Comparison of ENCODE assay signal across 27 cellular contexts in the genomic region with DNA sequence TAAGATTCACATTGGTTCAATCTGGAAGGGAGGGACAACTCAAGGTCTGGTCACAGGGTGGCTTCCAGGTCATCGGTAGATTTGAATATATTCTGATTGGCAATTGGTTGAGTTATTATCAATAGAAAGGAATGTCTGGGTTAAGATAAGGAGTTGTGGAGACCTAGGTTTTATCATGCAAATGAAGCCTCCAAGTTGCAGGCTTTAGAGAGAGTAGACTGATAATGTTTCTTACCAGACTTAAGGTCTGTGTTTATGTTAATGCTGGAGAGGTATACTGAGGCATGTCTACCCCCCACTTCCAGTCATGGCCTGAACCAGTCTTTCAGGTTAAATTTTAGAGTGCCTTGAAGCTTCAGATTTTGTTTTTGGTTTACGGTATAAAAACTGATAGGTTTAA. TPM values are rescaled to one million over a fixed set of nuclear protein-coding genes. Genes with fewer than 3 reads are reported as not detected.
A peak's percentile ranks its signal among the peaks of the same experiment; 100 is the strongest.
DNase-seq lines count a peak whose midpoint lies in the region; ATAC-seq and TF ChIP-seq lines count a peak whose summit lies in the region.
"Had no signal": no experiment of that assay in that cellular context is flagged by ENCODE, and none has a peak within 500 bp of the region (broad histone marks: within the 10 kb centered on the region; RNA-seq: fewer than 3 reads in every experiment).

No MANE protein-coding gene starts in this region.

- H3K27ac Mint-ChIP-seq in GM23338 = peak overlapping the region; percentile 87
- H3K27ac Mint-ChIP-seq in endodermal cell = peak overlapping the region; percentile 64
- peak overlapping the region; percentile 23 for H3K27ac Mint-ChIP-seq in progenitor cell of endocrine pancreas

- H3K4me1 ChIP-seq in GM23338 (ENCODE audit: insufficient read depth) = peaks cover 61% of the 10 kb centered on the region
- H3K4me1 ChIP-seq in endodermal cell (ENCODE audit: control insufficient read depth, insufficient read depth, low read length) = peaks cover 10% of the 10 kb centered on the region

- H3K9me3 ChIP-seq in endodermal cell (ENCODE audit: control insufficient read depth, low read length) = peaks cover 17% of the 10 kb centered on the region
- H3K9me3 ChIP-seq: Peyer's patch had no signal

- ATAC-seq in GM23338 (peak; percentile 59), GM21526 (IDR thresholded peaks at IDR 0.05; ENCODE audit: low FRiP score, unreplicated experiment) (no peak)
- ATAC-seq: A549, GM12878 had no signal

- H3K4me3 ChIP-seq in GM23338 (no peak overlapping the region), endodermal cell (ENCODE audit: low read length) (no peak overlapping the region)
- H3K4me3 ChIP-seq: A549, GM12878, Peyer's patch, SK-N-MC had no signal

- TF ChIP-seq CTCF in GM23338 (conservative IDR thresholded peaks at IDR 0.05; ENCODE audit: low read depth in 2 of 2) (no peak), VCaP (conservative IDR thresholded peaks at IDR 0.05) (no peak), endodermal cell (conservative IDR thresholded peaks at IDR 0.05) (no peak), progenitor cell of endocrine pancreas (IDR thresholded peaks at IDR 0.05; ENCODE audit: unreplicated experiment) (no peak)

- H3K27me3 Mint-ChIP-seq in GM23338 (ENCODE audit: insufficient read depth, low read depth, poor library complexity) (peaks cover 1% of the 10 kb centered on the region), endodermal cell (ENCODE audit: insufficient read depth) (no peaks in the 10 kb centered on the region), progenitor cell of endocrine pancreas (no peaks in the 10 kb centered on the region)
- H3K27me3 Mint-ChIP-seq: CD8-positive, alpha-beta memory T cell had no signal

- H3K36me3 ChIP-seq in GM23338 (ENCODE audit: insufficient read depth) (no peaks in the 10 kb centered on the region), endodermal cell (ENCODE audit: control insufficient read depth, insufficient read depth, low read length) (no peaks in the 10 kb centered on the region)
- H3K36me3 ChIP-seq: Peyer's patch had no signal

- no peaks in the 10 kb centered on the region for H3F3A ChIP-seq in GM23338 (replicated peaks; ENCODE audit: low read depth)

- DNase-seq in GM23338 (ENCODE audit: low spot score) (peak; percentile 51), endodermal cell (no peak), progenitor cell of endocrine pancreas (ENCODE audit: low spot score, unreplicated experiment) (no peak), NCI-H524 (lab: John Stamatoyannopoulos, UW) (no peak), NOMO-1 (lab: John Stamatoyannopoulos, UW; ENCODE audit: unreplicated experiment in 2 of 2) (no peak)
- DNase-seq: AML-193; C1 segment of cervical spinal cord; CD8-positive, alpha-beta memory T cell; DMS 273 treated with DMSO at 0.1 percent for 48 hours; DMS79; EL; GDM1; IMR-90; MM.1S; NCI-H1417; NCI-H1694; NCI-H2029 treated with DMSO at 0.1 percent for 48 hours; NCI-H446 treated with DMSO at 0.1 percent for 48 hours; NCI-H69; Peyer's patch; SIG-M5 had no signal

- no peaks in the 10 kb centered on the region for H3K9me2 ChIP-seq in GM23338 (ENCODE audit: insufficient read depth)

- H3K9me3 Mint-ChIP-seq in GM23338 (peaks cover 17% of the 10 kb centered on the region), endodermal cell (peaks cover 21% of the 10 kb centered on the region), progenitor cell of endocrine pancreas (ENCODE audit: low read depth) (peaks cover 35% of the 10 kb centered on the region)

- peaks cover 100% of the 10 kb centered on the region for H3K79me2 ChIP-seq in GM23338 (replicated peaks; ENCODE audit: insufficient read depth)

- no peak overlapping the region for H3K9ac ChIP-seq in endodermal cell (ENCODE audit: extremely low read depth, low read length, poor library complexity, severe bottlenecking)
- H3K9ac ChIP-seq: KMS-11 had no signal

- no peaks in the 10 kb centered on the region for H3K27me3 ChIP-seq in GM23338 (ENCODE audit: insufficient read depth)
- H3K27me3 ChIP-seq in endodermal cell (ENCODE audit: control insufficient read depth, insufficient read depth, low read length, poor library complexity, severe bottlenecking) = no peaks in the 10 kb centered on the region
- H3K27me3 ChIP-seq: Peyer's patch had no signal

- peak overlapping the region; percentile 7 for H3K4me2 ChIP-seq in GM23338
- H3K4me2 ChIP-seq: A549, KMS-11 had no signal

- peak overlapping the region; percentile 36; the same call in 2 of the 3 replicates for H3K4me3 Mint-ChIP-seq in GM23338
- H3K4me3 Mint-ChIP-seq in endodermal cell = no peak overlapping the region
- H3K4me3 Mint-ChIP-seq in progenitor cell of endocrine pancreas (ENCODE audit: low read depth) = no peak overlapping the region

- WGBS in endodermal cell (ENCODE audit: insufficient coverage in 1 of 2, insufficient read length in 1 of 2), 2 experiments = 80 to 87% methylated on average over 2 of the region's 2 CpGs

- H3K36me3 Mint-ChIP-seq in GM23338 (ENCODE audit: low read depth) (peaks cover 29% of the 10 kb centered on the region), endodermal cell (ENCODE audit: low read depth) (peaks cover 29% of the 10 kb centered on the region), progenitor cell of endocrine pancreas (ENCODE audit: insufficient read depth) (peaks cover 29% of the 10 kb centered on the region)

- H2AFZ ChIP-seq in GM23338 = no peak overlapping the region

- H3K4me1 Mint-ChIP-seq in GM23338 = peaks cover 70% of the 10 kb centered on the region
- peaks cover 42% of the 10 kb centered on the region for H3K4me1 Mint-ChIP-seq in endodermal cell
- peaks cover 31% of the 10 kb centered on the region for H3K4me1 Mint-ChIP-seq in progenitor cell of endocrine pancreas (ENCODE audit: low read depth)

- H4K20me1 ChIP-seq in GM23338 (replicated peaks; ENCODE audit: insufficient read depth) = peaks cover 17% of the 10 kb centered on the region; the same call in 1 of the 2 replicates

- H3K27ac ChIP-seq in GM23338 (ENCODE audit: low read depth) (0 out of 2 replicates have a peak overlapping the region, but pooled peaks have one; percentile 42), VCaP (peak overlapping the region; percentile 24), endodermal cell (ENCODE audit: low read depth, low read length) (no peak overlapping the region)
- H3K27ac ChIP-seq: A549, KMS-11, Peyer's patch had no signal

TF ChIP-seq in GM23338, 12 proteins besides CTCF, POLR2A, EP300 and RAD21:
- TF ChIP-seq EZH2 (IDR thresholded peaks at IDR 0.05; ENCODE audit: low read depth, unreplicated experiment) (no peak), ZNF114 (CRISPR knock-in tag; IDR thresholded peaks at IDR 0.05) (no peak), ETS1 (IDR thresholded peaks at IDR 0.05) (no peak)

RNA-seq across cellular contexts. Expression of gene USP25, which starts 29.7 kb away (rescaled TPM):
- 49.2 and 69.3 TPM in 2 replicates for total RNA-seq in GM23338 (2014; rRNA removed; shearing (Covaris generic))
- polyA plus RNA-seq in GM23338 (2016; fragmentation: Nextera tagmentation; extraction: Ambion mirVana) = 11.8 and 14.2 TPM in 2 replicates
- total RNA-seq in endodermal cell = 10 to 100 TPM; 31.4 to 34.9 TPM
- 23.5 TPM for polyA plus RNA-seq in endodermal cell (2013, experiment 1 of 2)
- 23.4 TPM for polyA plus RNA-seq in endodermal cell (2013, experiment 2 of 2)
- 48.8 and 50.3 TPM in 2 replicates for total RNA-seq in progenitor cell of endocrine pancreas

Comparison
In these comparisons a context has a peak if more than half of its experiments do, and no peak if none do; other contexts are left out.
1. H3K27ac Mint-ChIP-seq: peak in every context shown above with its lines; median percentile 87 in GM23338; 64 in endodermal cell; 23 in progenitor cell of endocrine pancreas.